ENCODE assay signal across 21 cellular contexts in the genomic region with DNA sequence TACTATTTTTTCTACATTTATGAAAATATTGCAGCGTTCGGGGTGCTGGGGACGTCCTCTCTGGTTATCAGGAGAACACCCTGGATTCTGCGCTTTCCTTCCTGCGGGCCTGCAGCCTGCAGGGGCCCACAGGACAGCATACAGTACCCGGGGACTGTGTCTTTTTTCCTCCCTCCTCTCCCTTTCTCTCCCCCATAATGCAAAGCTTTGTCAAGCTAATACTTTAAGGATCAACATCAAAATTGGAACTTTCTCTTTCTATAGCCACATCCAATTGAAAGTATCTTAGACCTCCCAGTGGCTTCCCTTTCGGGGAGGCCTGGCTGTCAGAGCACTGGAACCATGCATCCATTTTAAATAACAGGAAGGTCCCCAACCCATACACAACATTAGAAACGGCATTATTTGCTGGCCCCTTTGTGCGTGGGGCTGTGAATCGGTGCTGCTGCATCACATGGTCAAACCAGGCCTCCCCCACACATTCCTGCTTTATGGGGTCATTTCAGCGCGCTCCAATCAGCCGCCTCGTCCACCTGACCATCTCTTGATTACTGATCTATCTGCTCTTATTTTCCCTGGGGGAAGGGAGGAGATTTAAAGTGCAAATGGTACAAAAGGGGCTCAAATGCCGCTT.
"Had no signal": no experiment of that assay in that cellular context is flagged by ENCODE, and none has a peak within 500 bp of the region (broad histone marks: within the 10 kb centered on the region; RNA-seq: fewer than 3 reads in every experiment).

No MANE protein-coding gene starts in this region.

- H3K27ac ChIP-seq: adrenal gland, coronary artery, esophagus squamous epithelium, prostate gland, suprapubic skin, upper lobe of left lung, WERI-Rb-1 had no signal

- H3K9me3 ChIP-seq: adrenal gland, esophagus squamous epithelium, prostate gland, suprapubic skin, upper lobe of left lung had no signal

- H3K9me3 Mint-ChIP-seq: activated naive CD4-positive, alpha-beta T cell treated with anti-CD3 and anti-CD28 coated beads, Interleukin-2, amount 50 U/mL, for 24 hours; central memory CD8-positive, alpha-beta T cell; naive B cell; stimulated activated naive CD8-positive, alpha-beta T cell treated with anti-CD3 and anti-CD28 coated beads, Interleukin-15, Interleukin-2, amounts not matched to agents 100 ng/mL and 50 ng/mL, for 24 hours had no signal

- H3K4me1 Mint-ChIP-seq: activated naive CD4-positive, alpha-beta T cell treated with anti-CD3 and anti-CD28 coated beads, Interleukin-2, amount 50 U/mL, for 24 hours; central memory CD8-positive, alpha-beta T cell; naive B cell; T-helper 17 cell had no signal

- DNase-seq: activated CD4-positive, alpha-beta T cell treated with anti-CD3 and anti-CD28 coated beads for 48 hours; activated CD8-positive, alpha-beta memory T cell treated with anti-CD3 and anti-CD28 coated beads, Interleukin-2, amount 50 U/mL, for 4 hours; activated CD8-positive, alpha-beta T cell treated with anti-CD3 and anti-CD28 coated beads, Interleukin-2, amount 10 ng/mL, durations not matched to agents 7 days and 5 days; activated effector memory CD4-positive, alpha-beta T cell treated with anti-CD3 and anti-CD28 coated beads, Interleukin-2, amount 50 U/mL, for 16 hours; activated T-cell treated with anti-CD3 and anti-CD28 coated beads, Interleukin-2, amount 50 U/mL, for 48 hours; adrenal gland; effector CD4-positive, alpha-beta T cell; esophagus squamous epithelium; foreskin fibroblast; left colon; naive B cell; right cardiac atrium; T-helper 17 cell; upper lobe of left lung; WERI-Rb-1 had no signal

- H3K36me3 ChIP-seq: adrenal gland, esophagus squamous epithelium, prostate gland, suprapubic skin, upper lobe of left lung, WERI-Rb-1 had no signal

- H3K27ac Mint-ChIP-seq: activated CD8-positive, alpha-beta T cell treated with anti-CD3 and anti-CD28 coated beads, Interleukin-2, amount 10 ng/mL, durations not matched to agents 7 days and 5 days; activated naive CD4-positive, alpha-beta T cell treated with anti-CD3 and anti-CD28 coated beads, Interleukin-2, amount 50 U/mL, for 24 hours; naive B cell; stimulated activated naive CD8-positive, alpha-beta T cell treated with anti-CD3 and anti-CD28 coated beads, Interleukin-15, Interleukin-2, amounts not matched to agents 100 ng/mL and 50 ng/mL, for 24 hours; T-helper 17 cell had no signal

- H3K4me1 ChIP-seq: adrenal gland, esophagus squamous epithelium, prostate gland, suprapubic skin, upper lobe of left lung had no signal

- H3K36me3 Mint-ChIP-seq: activated naive CD4-positive, alpha-beta T cell treated with anti-CD3 and anti-CD28 coated beads, Interleukin-2, amount 50 U/mL, for 24 hours; naive B cell had no signal

- ATAC-seq: activated CD8-positive, alpha-beta T cell treated with anti-CD3 and anti-CD28 coated beads, Interleukin-2, amount 10 ng/mL, durations not matched to agents 7 days and 5 days; left colon; right cardiac atrium; T-helper 17 cell had no signal

- H3K27me3 ChIP-seq: suprapubic skin, upper lobe of left lung had no signal

- H3K4me3 Mint-ChIP-seq: activated CD8-positive, alpha-beta T cell treated with anti-CD3 and anti-CD28 coated beads, Interleukin-2, amount 10 ng/mL, durations not matched to agents 7 days and 5 days; activated naive CD4-positive, alpha-beta T cell treated with anti-CD3 and anti-CD28 coated beads, Interleukin-2, amount 50 U/mL, for 24 hours; central memory CD8-positive, alpha-beta T cell; naive B cell; stimulated activated naive CD8-positive, alpha-beta T cell treated with anti-CD3 and anti-CD28 coated beads, Interleukin-15, Interleukin-2, amounts not matched to agents 100 ng/mL and 50 ng/mL, for 24 hours; T-helper 17 cell had no signal

- H3K27me3 Mint-ChIP-seq: activated naive CD4-positive, alpha-beta T cell treated with anti-CD3 and anti-CD28 coated beads, Interleukin-2, amount 50 U/mL, for 24 hours; central memory CD8-positive, alpha-beta T cell; naive B cell had no signal

- H3K4me3 ChIP-seq: adrenal gland, coronary artery, esophagus squamous epithelium, prostate gland, suprapubic skin, upper lobe of left lung had no signal
